28 cellular contexts compared by ENCODE assay signal in genomic region chr3:171688593-171688992, GRCh38.
"Had no signal": no experiment of that assay in that cellular context is flagged by ENCODE, and none has a peak within 500 bp of the region (broad histone marks: within the 10 kb centered on the region; RNA-seq: fewer than 3 reads in every experiment).

No MANE protein-coding gene starts in this region.

- H3K27me3 ChIP-seq: cardiac muscle cell, sigmoid colon, stomach, suprapubic skin, transverse colon, uterus had no signal

- H3K4me1 Mint-ChIP-seq: neural crest cell; stimulated activated memory B cell treated with anti-CD40 and anti-IgM and Interleukin-4, amounts not matched to agents 10 μg/mL and 1 μg/mL and 100 μg/mL, for 72 hours had no signal

- H3K4me1 ChIP-seq: lower lobe of right lung, suprapubic skin, uterus had no signal

- H3K36me3 Mint-ChIP-seq: activated CD4-positive, alpha-beta memory T cell treated with anti-CD3 and anti-CD28 coated beads for 36 hours; activated naive CD4-positive, alpha-beta T cell treated with anti-CD3 and anti-CD28 coated beads, Interleukin-2, amount 10 ng/mL, durations not matched to agents 7 days and 5 days; stimulated activated memory B cell treated with anti-CD40 and anti-IgM and Interleukin-4, amounts not matched to agents 10 μg/mL and 1 μg/mL and 100 μg/mL, for 72 hours had no signal

- H3K9me3 ChIP-seq: lower lobe of right lung, mucosa of descending colon, sigmoid colon, stomach, suprapubic skin, transverse colon, uterus had no signal

- H3K27ac ChIP-seq: cardiac muscle cell, lower lobe of right lung, sigmoid colon, suprapubic skin, transverse colon, uterus had no signal

- H3K9me3 Mint-ChIP-seq: activated CD4-positive, alpha-beta memory T cell treated with anti-CD3 and anti-CD28 coated beads for 36 hours; activated naive CD4-positive, alpha-beta T cell treated with anti-CD3 and anti-CD28 coated beads, Interleukin-2, amount 10 ng/mL, durations not matched to agents 7 days and 5 days; dendritic cell treated with granulocyte-macrophage colony-stimulating factor and Interleukin-4, amounts not matched to agents 40 ng/mL and 50 ng/mL, for 4 days; neural crest cell had no signal

- H3K27me3 Mint-ChIP-seq: dendritic cell treated with granulocyte-macrophage colony-stimulating factor and Interleukin-4, amounts not matched to agents 40 ng/mL and 50 ng/mL, for 4 days; stimulated activated memory B cell treated with anti-CD40 and anti-IgM and Interleukin-4, amounts not matched to agents 10 μg/mL and 1 μg/mL and 100 μg/mL, for 72 hours; T-helper 17 cell had no signal

- DNase-seq: activated CD4-positive, alpha-beta memory T cell treated with anti-CD3 and anti-CD28 coated beads for 36 hours; activated CD4-positive, alpha-beta T cell treated with anti-CD3 and anti-CD28 coated beads for 4 hours; activated CD4-positive, CD25-positive, alpha-beta regulatory T cell; activated CD8-positive, alpha-beta memory T cell treated with anti-CD3 and anti-CD28 coated beads, Interleukin-2, amount 10 ng/mL, durations not matched to agents 7 days and 5 days; activated effector memory CD4-positive, alpha-beta T cell treated with anti-CD3 and anti-CD28 coated beads, Interleukin-2, amount 50 U/mL, for 16 hours; activated naive CD4-positive, alpha-beta T cell treated with anti-CD3 and anti-CD28 coated beads, Interleukin-2, amount 10 ng/mL, durations not matched to agents 7 days and 5 days; activated T-cell treated with anti-CD3 and anti-CD28 coated beads for 4 hours; amygdala; effector CD8-positive, alpha-beta T cell; hippocampal formation; islet precursor cell; left colon; lower lobe of right lung; mesendoderm; mucosa of descending colon; occipital lobe; sigmoid colon; stimulated activated CD4-positive, alpha-beta T cell treated with anti-CD3 and anti-CD28 coated beads, Interleukin-15, amount 100 ng/mL, for 24 hours; stomach; T-helper 17 cell; transverse colon; uterus had no signal

- H3K27ac Mint-ChIP-seq: activated CD4-positive, alpha-beta memory T cell treated with anti-CD3 and anti-CD28 coated beads for 36 hours; activated CD8-positive, alpha-beta memory T cell treated with anti-CD3 and anti-CD28 coated beads, Interleukin-2, amount 10 ng/mL, durations not matched to agents 7 days and 5 days; activated naive CD4-positive, alpha-beta T cell treated with anti-CD3 and anti-CD28 coated beads, Interleukin-2, amount 10 ng/mL, durations not matched to agents 7 days and 5 days; dendritic cell treated with granulocyte-macrophage colony-stimulating factor and Interleukin-4, amounts not matched to agents 40 ng/mL and 50 ng/mL, for 4 days; stimulated activated memory B cell treated with anti-CD40 and anti-IgM and Interleukin-4, amounts not matched to agents 10 μg/mL and 1 μg/mL and 100 μg/mL, for 72 hours; T-helper 17 cell had no signal

- ATAC-seq: activated CD8-positive, alpha-beta memory T cell treated with anti-CD3 and anti-CD28 coated beads, Interleukin-2, amount 10 ng/mL, durations not matched to agents 7 days and 5 days; left colon; lower lobe of right lung; mucosa of descending colon; stimulated activated memory B cell treated with anti-CD40 and anti-IgM and Interleukin-4, amounts not matched to agents 10 μg/mL and 1 μg/mL and 100 μg/mL, for 72 hours; T-helper 17 cell had no signal

- H3K4me3 ChIP-seq: cardiac muscle cell, lower lobe of right lung, mucosa of descending colon, sigmoid colon, smooth muscle cell, stomach, suprapubic skin, transverse colon, uterus had no signal

- H3K36me3 ChIP-seq: sigmoid colon, uterus had no signal

- H3K4me3 Mint-ChIP-seq: activated CD4-positive, alpha-beta memory T cell treated with anti-CD3 and anti-CD28 coated beads for 36 hours; activated CD8-positive, alpha-beta memory T cell treated with anti-CD3 and anti-CD28 coated beads, Interleukin-2, amount 10 ng/mL, durations not matched to agents 7 days and 5 days; activated naive CD4-positive, alpha-beta T cell treated with anti-CD3 and anti-CD28 coated beads, Interleukin-2, amount 10 ng/mL, durations not matched to agents 7 days and 5 days; dendritic cell treated with granulocyte-macrophage colony-stimulating factor and Interleukin-4, amounts not matched to agents 40 ng/mL and 50 ng/mL, for 4 days; neural crest cell; stimulated activated memory B cell treated with anti-CD40 and anti-IgM and Interleukin-4, amounts not matched to agents 10 μg/mL and 1 μg/mL and 100 μg/mL, for 72 hours; T-helper 17 cell had no signal
